Comparison of ENCODE assay signal across 26 cellular contexts in genomic region chrX:10203617-10204016, GRCh38. TPM values are rescaled to one million over a fixed set of nuclear protein-coding genes. Genes with fewer than 3 reads are reported as not detected.
"Had no signal": no experiment of that assay in that cellular context is flagged by ENCODE, and none has a peak within 500 bp of the region (broad histone marks: within the 10 kb centered on the region; RNA-seq: fewer than 3 reads in every experiment).

No MANE protein-coding gene starts in this region.

- H3K4me3 Mint-ChIP-seq: activated CD4-positive, alpha-beta memory T cell treated with anti-CD3 and anti-CD28 coated beads, Interleukin-2, amount 10 ng/mL, durations not matched to agents 7 days and 5 days; activated naive CD4-positive, alpha-beta T cell treated with anti-CD3 and anti-CD28 coated beads for 36 hours; activated naive CD8-positive, alpha-beta T cell; activated T-helper 17 cell treated with anti-CD3 and anti-CD28 coated beads, Interleukin-2, amount 50 U/mL, for 72 hours had no signal

- H3K9ac ChIP-seq: KMS-11 had no signal

- H3K4me3 ChIP-seq: cardiac muscle cell, SK-N-MC had no signal

- H3K27me3 ChIP-seq: brain microvascular endothelial cell, cardiac muscle cell had no signal

- H3K4me2 ChIP-seq: KMS-11 had no signal

- FAIRE-seq: RCC 7860 had no signal

- H3K27ac ChIP-seq: brain microvascular endothelial cell, cardiac muscle cell, KMS-11, SK-N-MC, VCaP had no signal

- H3K27ac Mint-ChIP-seq: activated CD4-positive, alpha-beta memory T cell treated with anti-CD3 and anti-CD28 coated beads, Interleukin-2, amount 10 ng/mL, durations not matched to agents 7 days and 5 days; activated naive CD4-positive, alpha-beta T cell treated with anti-CD3 and anti-CD28 coated beads for 36 hours; activated naive CD8-positive, alpha-beta T cell; activated T-helper 17 cell treated with anti-CD3 and anti-CD28 coated beads, Interleukin-2, amount 50 U/mL, for 72 hours had no signal

- H3K36me3 ChIP-seq: brain microvascular endothelial cell, cardiac muscle cell had no signal

- ATAC-seq: activated T-helper 17 cell treated with anti-CD3 and anti-CD28 coated beads, Interleukin-2, amount 50 U/mL, for 72 hours; PC-3 had no signal

- H3K36me3 Mint-ChIP-seq: activated naive CD8-positive, alpha-beta T cell had no signal

- DNase-seq: activated CD4-positive, alpha-beta memory T cell treated with anti-CD3 and anti-CD28 coated beads, Interleukin-2, amount 10 ng/mL, durations not matched to agents 7 days and 5 days; activated CD4-positive, alpha-beta T cell treated with anti-CD3 and anti-CD28 coated beads, Interleukin-2, amount 50 U/mL, for 1 hour; activated CD4-positive, CD25-positive, alpha-beta regulatory T cell; activated gamma-delta T cell; activated naive CD4-positive, alpha-beta T cell treated with anti-CD3 and anti-CD28 coated beads for 36 hours; activated T-cell treated with anti-CD3 and anti-CD28 coated beads for 4 hours; activated T-cell treated with anti-CD3 and anti-CD28 coated beads, Interleukin-2, amount 50 U/mL, for 48 hours; amygdala; brain microvascular endothelial cell; cerebellar nuclear complex; NCI-H1092; NCI-H1694 treated with DMSO at 0.1 percent for 48 hours; NCI-H2029 treated with DMSO at 0.1 percent for 48 hours; NCI-H226; NCI-H526; NCI-H82; PC-3; SIG-M5; T-helper 1 cell had no signal

- H3K4me1 Mint-ChIP-seq: activated T-helper 17 cell treated with anti-CD3 and anti-CD28 coated beads, Interleukin-2, amount 50 U/mL, for 72 hours had no signal

- H3K9me3 Mint-ChIP-seq: activated CD4-positive, alpha-beta memory T cell treated with anti-CD3 and anti-CD28 coated beads, Interleukin-2, amount 10 ng/mL, durations not matched to agents 7 days and 5 days; activated T-helper 17 cell treated with anti-CD3 and anti-CD28 coated beads, Interleukin-2, amount 50 U/mL, for 72 hours had no signal

RNA-seq across cellular contexts. Expression of gene CLCN4, which starts 46.8 kb away (rescaled TPM):
- total RNA-seq: activated CD4-positive, alpha-beta memory T cell treated with anti-CD3 and anti-CD28 coated beads, Interleukin-2, amount 10 ng/mL, durations not matched to agents 7 days and 5 days; activated naive CD4-positive, alpha-beta T cell treated with anti-CD3 and anti-CD28 coated beads for 36 hours had no signal
